In the genomic region with DNA sequence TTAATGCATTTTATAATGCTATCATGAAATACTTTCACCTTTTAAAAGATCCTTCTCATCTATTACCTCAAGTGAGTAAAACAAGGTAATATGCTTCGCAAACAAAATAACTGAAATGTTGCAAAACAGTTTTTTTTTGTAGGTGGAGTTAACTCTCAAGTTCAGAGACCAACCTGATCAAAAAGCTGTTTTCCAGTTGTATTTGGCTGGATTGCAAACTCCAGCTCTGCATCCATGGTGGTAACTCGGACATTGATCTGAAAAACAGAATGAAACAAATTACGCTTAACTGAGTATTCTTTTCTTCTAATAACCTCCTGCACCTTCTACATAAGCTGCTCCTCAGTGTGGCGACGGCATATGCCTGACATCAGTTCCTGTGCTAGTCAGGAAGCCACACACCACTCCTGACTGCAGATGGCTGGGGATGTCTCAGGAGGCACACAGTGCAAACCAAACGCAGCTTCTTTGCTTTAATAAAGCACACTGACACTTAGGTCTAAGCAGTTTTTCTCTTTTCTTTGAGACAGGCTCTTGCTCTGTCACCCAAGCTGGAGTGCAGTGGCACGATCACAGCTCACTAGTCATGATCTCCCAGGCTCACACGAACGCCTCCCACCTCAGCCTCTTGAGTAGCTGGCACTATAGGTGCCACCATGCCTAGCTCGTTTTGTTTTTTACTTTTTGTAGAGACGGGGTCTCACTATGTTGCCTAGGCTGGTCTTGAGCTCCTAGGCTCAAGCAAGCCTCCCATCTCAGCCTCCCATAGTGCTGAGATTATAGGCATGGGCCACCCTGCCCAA, we compare ENCODE assay signal across 8 cellular contexts. TPM values are rescaled to one million over a fixed set of nuclear protein-coding genes. Genes with fewer than 3 reads are reported as not detected.
A peak's percentile ranks its signal among the peaks of the same experiment; 100 is the strongest.
DNase-seq lines count a peak whose midpoint lies in the region; ATAC-seq lines count a peak whose summit lies in the region.

No MANE protein-coding gene starts in this region.

- H3K4me1 Mint-ChIP-seq in immature natural killer cell = peaks cover 48 to 53% of the 10 kb centered on the region in 2 donors

- H3K27ac Mint-ChIP-seq in immature natural killer cell = peak overlapping the region; percentile 95 to 98 (median 97)

- peak; percentile 48 for ATAC-seq in GM21528 (IDR thresholded peaks at IDR 0.05; ENCODE audit: low FRiP score, unreplicated experiment)

- peaks cover 8 to 27% (median 9%) of the 10 kb centered on the region in 3 donors for H3K36me3 Mint-ChIP-seq in immature natural killer cell

- DNase-seq in UCSD-AML1 (lab: John Stamatoyannopoulos, UW; ENCODE audit: unreplicated experiment) = peak; percentile 37
- DNase-seq in immature natural killer cell = peak; percentile 67 to 75 (median 74)
- DNase-seq in NCI-H510A (lab: John Stamatoyannopoulos, UW) = no peak
- DNase-seq in C1 segment of cervical spinal cord (lab: John Stamatoyannopoulos, UW) = no peak
- DNase-seq in SJCRH30 = no peak
- DNase-seq in hippocampal formation (lab: John Stamatoyannopoulos, UW) = no peak

- H3K4me2 ChIP-seq in BLaER1 treated with 17β-estradiol and CSF1 and Interleukin-3, amounts not matched to agents 10 nM and 100 nM = peak overlapping the region; percentile 74 to 93 (median 85)

- peak overlapping the region in 10 of 11 experiments; percentile 33 to 78 (median 66); a peak in 20 of 22 replicates for H3K27ac ChIP-seq in BLaER1 treated with 17β-estradiol and CSF1 and Interleukin-3, amounts not matched to agents 10 nM and 100 nM
- no peak overlapping the region for H3K27ac ChIP-seq in SJCRH30

- no peaks in the 10 kb centered on the region for H3K27me3 ChIP-seq in BLaER1 treated with 17β-estradiol and CSF1 and Interleukin-3, amounts not matched to agents 10 nM and 100 nM
- H3K27me3 ChIP-seq in SJCRH30 = no peaks in the 10 kb centered on the region

- H3K9me3 ChIP-seq in BLaER1 treated with 17β-estradiol and CSF1 and Interleukin-3, amounts not matched to agents 10 nM and 100 nM (replicated peaks in 1 of 11) = no peaks in the 10 kb centered on the region
- no peaks in the 10 kb centered on the region for H3K9me3 ChIP-seq in SJCRH30 (replicated peaks)

- peak overlapping the region; percentile 26 to 80 (median 61); a peak in 19 of 22 replicates for H3K9ac ChIP-seq in BLaER1 treated with 17β-estradiol and CSF1 and Interleukin-3, amounts not matched to agents 10 nM and 100 nM

- H3K4me3 ChIP-seq in BLaER1 treated with 17β-estradiol and CSF1 and Interleukin-3, amounts not matched to agents 10 nM and 100 nM = peak overlapping the region in 8 of 10 experiments; percentile 1 to 51 (median 23); a peak in 10 of 20 replicates
- H3K4me3 ChIP-seq in SJCRH30 = no peak overlapping the region

- no peaks in the 10 kb centered on the region for H3K9me3 Mint-ChIP-seq in immature natural killer cell

- H4K20me1 ChIP-seq in BLaER1 treated with 17β-estradiol and CSF1 and Interleukin-3, amounts not matched to agents 10 nM and 100 nM = peaks cover 56 to 97% (median 92%) of the 10 kb centered on the region in 11 experiments; a peak in 21 of 22 replicates

- peaks cover 0 to 9% (median 3%) of the 10 kb centered on the region in 3 donors for H3K27me3 Mint-ChIP-seq in immature natural killer cell (ENCODE audit: low read depth in 3 of 3)

- H3K4me1 ChIP-seq in BLaER1 treated with 17β-estradiol and CSF1 and Interleukin-3, amounts not matched to agents 10 nM and 100 nM = peaks cover 50 to 73% (median 63%) of the 10 kb centered on the region in 10 experiments
- H3K4me1 ChIP-seq in SJCRH30 = no peaks in the 10 kb centered on the region

- peak overlapping the region; percentile 70 to 79 (median 78) for H3K4me3 Mint-ChIP-seq in immature natural killer cell

- peaks cover 49 to 66% (median 51%) of the 10 kb centered on the region in 11 experiments for H3K36me3 ChIP-seq in BLaER1 treated with 17β-estradiol and CSF1 and Interleukin-3, amounts not matched to agents 10 nM and 100 nM
- H3K36me3 ChIP-seq in SJCRH30 = peaks cover 8% of the 10 kb centered on the region; the same call in 1 of the 2 replicates

RNA-seq across cellular contexts. Expression of a gene that starts 29.9 kb away (rescaled TPM):
- 100 to 1,000 TPM; 129 to 153 (median 139) TPM for polyA plus RNA-seq in immature natural killer cell
- total RNA-seq in SJCRH30 (2014; rRNA removed; shearing (Covaris generic)) = 41.9 and 44.6 TPM in 2 replicates

Comparison
In these comparisons a context has a peak if more than half of its experiments do, and no peak if none do; other contexts are left out.
1. DNase-seq: peak in UCSD-AML1 (single experiment) and immature natural killer cell (3 of 3); none in NCI-H510A (single experiment), C1 segment of cervical spinal cord (0 of 14), SJCRH30 (0 of 2) and hippocampal formation (0 of 2).